Comparison of ENCODE assay signal across 20 cellular contexts in genomic region chr17:41580651-41581365, GRCh38. TPM values are rescaled to one million over a fixed set of nuclear protein-coding genes. Genes with fewer than 3 reads are reported as not detected.
DNase-seq lines count a peak whose midpoint lies in the region; ATAC-seq, FAIRE-seq and TF ChIP-seq lines count a peak whose summit lies in the region.
"Had no signal": no experiment of that assay in that cellular context is flagged by ENCODE, and none has a peak within 500 bp of the region (broad histone marks: within the 10 kb centered on the region; RNA-seq: fewer than 3 reads in every experiment).

No MANE protein-coding gene starts in this region.

- WGBS in small intestine, 3 donors = 29 to 39% (median 39%) methylated on average over 1 of the region's 1 CpG

- TF ChIP-seq POLR2A in HCT116 (IDR thresholded peaks at IDR 0.05; ENCODE audit: borderline replicate concordance, extremely low read depth, insufficient read depth, insufficient read length) = no peak

- H3K4me2 ChIP-seq in HCT116 (ENCODE audit: low read length) = peak overlapping the region; percentile 84

- DNase-seq in HCT116 (ENCODE audit: low read depth, low spot score) (no peak), RWPE2 (ENCODE audit: low spot score) (no peak), small intestine (peak; percentile 25), NCI-H187 (lab: John Stamatoyannopoulos, UW) (no peak), dermis blood vessel endothelial cell (no peak)
- DNase-seq: AML-193; CD4-positive, CD25-positive, alpha-beta regulatory T cell; DMS79; GF-D8; Karpas-422; NCI-H146; NCI-H2107; NCI-H345; NCI-H69; SHP77 treated with DMSO at 0.1 percent for 48 hours had no signal

- no peak overlapping the region for H2AFZ ChIP-seq in HCT116 (ENCODE audit: low read depth, low read length, poor library complexity, severe bottlenecking)

- CTCF ChIA-PET in HCT116 (lab: Charles Lee) = interaction anchor here (0.8 to 1.0 kb wide), 3 partner anchors 65 to 82 kb away, joined by 3 to 4 read pairs (median 3); no protein-coding TSS in a partner anchor

- H3K9me2 ChIP-seq in HCT116 (ENCODE audit: insufficient read depth) = no peaks in the 10 kb centered on the region

- no TSS peak for BruUV-seq in HCT116 (replicated peaks; lab: Mats Ljungman, UMichigan)

- no peak for FAIRE-seq in small intestine (lab: Jason Lieb, UNC)

- POLR2A ChIA-PET in HCT116 (lab: Charles Lee) = no interaction called here

- intact Hi-C loops in HCT116 (cut with micrococcal nuclease) = no loop called here

- H3K79me2 ChIP-seq in HCT116 (ENCODE audit: insufficient read depth, low read length) = no peaks in the 10 kb centered on the region

- RAD21 ChIA-PET in HCT116 (lab: Charles Lee; ENCODE audit: low non-redundant PET in 1 of 2, low total read pairs in 2 of 2, uncharacterized antibody in 2 of 2, unreplicated experiment in 2 of 2) = interaction anchor here in 1 of 2 experiments (0.8 kb wide), 1 partner anchor 68 kb away, joined by 4 read pairs; no protein-coding TSS in a partner anchor

- H3K27ac ChIP-seq in HCT116 (ENCODE audit: low read depth, low read length) = no peak overlapping the region
- peak overlapping the region; percentile 95 for H3K27ac ChIP-seq in RWPE2 (ENCODE audit: poor library complexity, severe bottlenecking)
- H3K27ac ChIP-seq in small intestine (ENCODE audit: low read depth in 1 of 2, low read length in 1 of 2) = no peak overlapping the region

- H3K9ac ChIP-seq in HCT116 (ENCODE audit: low read length) = no peak overlapping the region

- H3K4me3 ChIP-seq in HCT116 (replicated peaks in 1 of 2; ENCODE audit: low read depth in 1 of 2, low read length in 2 of 2) = no peak overlapping the region
- no peak overlapping the region for H3K4me3 ChIP-seq in RWPE2 (ENCODE audit: severe bottlenecking)
- H3K4me3 ChIP-seq in small intestine (ENCODE audit: low read depth in 1 of 2, low read length in 2 of 2) = no peak overlapping the region

- H3K4me1 ChIP-seq in HCT116 (ENCODE audit: control insufficient read depth in 1 of 2, insufficient read depth in 2 of 2, low read length in 2 of 2) (peaks cover 22 to 49% of the 10 kb centered on the region in 2 experiments), RWPE2 (ENCODE audit: insufficient read depth, poor library complexity, severe bottlenecking) (peaks cover 19% of the 10 kb centered on the region), small intestine (ENCODE audit: control insufficient read depth in 2 of 2, insufficient read depth in 1 of 2, low read depth in 1 of 2, low read length in 1 of 2) (peaks cover 0 to 2% of the 10 kb centered on the region in 2 donors)

- no peak for TF ChIP-seq RAD21 in HCT116 (IDR thresholded peaks at IDR 0.05; ENCODE audit: low read depth)

- H4K20me1 ChIP-seq in HCT116 (ENCODE audit: insufficient read depth) = no peaks in the 10 kb centered on the region

- H3K27me3 ChIP-seq in HCT116 (ENCODE audit: insufficient read depth, low read length) = no peaks in the 10 kb centered on the region
- no peaks in the 10 kb centered on the region for H3K27me3 ChIP-seq in RWPE2 (ENCODE audit: insufficient read depth, poor library complexity, severe bottlenecking)
- H3K27me3 ChIP-seq in small intestine (ENCODE audit: control insufficient read depth in 2 of 2, insufficient read depth in 2 of 2, low read length in 2 of 2) = no peaks in the 10 kb centered on the region

- ATAC-seq in HCT116 (no peak), RWPE2 (ENCODE audit: low read depth) (peak; percentile 35), esophagus mucosa (peak; percentile 8), GM18907 (IDR thresholded peaks at IDR 0.05; ENCODE audit: unreplicated experiment) (no peak), GM21528 (IDR thresholded peaks at IDR 0.05; ENCODE audit: low FRiP score, unreplicated experiment) (no peak)

- no peaks in the 10 kb centered on the region for H3K9me3 ChIP-seq in HCT116 (ENCODE audit: control insufficient read depth in 1 of 2, insufficient read depth in 1 of 2, low read depth in 1 of 2, low read length in 2 of 2)
- H3K9me3 ChIP-seq in RWPE2 (ENCODE audit: severe bottlenecking) = no peaks in the 10 kb centered on the region
- no peaks in the 10 kb centered on the region for H3K9me3 ChIP-seq in small intestine (ENCODE audit: control insufficient read depth, low read depth)

- TF ChIP-seq CTCF in HCT116 (IDR thresholded peaks at IDR 0.05 in 2 of 3, conservative IDR thresholded peaks at IDR 0.05 in 1 of 3; ENCODE audit: borderline replicate concordance in 1 of 3, insufficient read depth in 1 of 3, low read depth in 2 of 3, low read length in 2 of 3) = no peak
- no peak for TF ChIP-seq CTCF in RWPE2 (IDR thresholded peaks at IDR 0.05; ENCODE audit: poor library complexity, severe bottlenecking)

- H3K36me3 ChIP-seq in HCT116 (ENCODE audit: control insufficient read depth in 1 of 2, insufficient read depth in 2 of 2, low read length in 2 of 2) (no peaks in the 10 kb centered on the region), RWPE2 (ENCODE audit: low read depth) (peaks cover 42% of the 10 kb centered on the region), small intestine (ENCODE audit: control insufficient read depth in 2 of 2, insufficient read depth in 2 of 2, low read length in 2 of 2) (no peaks in the 10 kb centered on the region)

TF ChIP-seq in HCT116, 20 proteins besides CTCF, POLR2A, EP300 and RAD21:
- TF ChIP-seq ELF1 (IDR thresholded peaks at IDR 0.05; ENCODE audit: borderline replicate concordance, low read depth) (no peak), REST (IDR thresholded peaks at IDR 0.05; ENCODE audit: low read depth) (no peak), CEBPB (IDR thresholded peaks at IDR 0.05; ENCODE audit: low read depth) (no peak), EGR1 (IDR thresholded peaks at IDR 0.05; ENCODE audit: low read depth) (no peak), EZH2 (IDR thresholded peaks at IDR 0.05) (no peak), POLR2AphosphoS5 (IDR thresholded peaks at IDR 0.05; ENCODE audit: low read depth, low read length) (no peak), SRF (IDR thresholded peaks at IDR 0.05; ENCODE audit: low read depth) (no peak), TCF7L2 (IDR thresholded peaks at IDR 0.05; ENCODE audit: borderline replicate concordance, extremely low read depth, insufficient read depth, insufficient read length) (no peak), FOSL1 (IDR thresholded peaks at IDR 0.05; ENCODE audit: low read depth) (no peak), YY1 (IDR thresholded peaks at IDR 0.05; ENCODE audit: extremely low read depth, insufficient replicate concordance, low read depth, low read length) (no peak), EZH2phosphoT487 (IDR thresholded peaks at IDR 0.05; ENCODE audit: borderline replicate concordance) (no peak), ZFX (IDR thresholded peaks at IDR 0.05) (no peak)

RNA-seq across cellular contexts. Expression of gene KRT14, which starts 5.9 kb away (rescaled TPM):
- total RNA-seq in HCT116 (2021; ENCODE audit: unreplicated experiment) (not detected), esophagus mucosa (5,105 TPM), dermis blood vessel endothelial cell (0.05 and 0.85 TPM in 2 replicates)
- 0.09 and 0.30 TPM in 2 replicates for polyA plus RNA-seq in HCT116 (2012)
- 1 to 10 TPM in 2 of 3 donors, under 1 TPM in 1; 0.33 to 2.2 (median 1.1) TPM for polyA plus RNA-seq in small intestine
- total RNA-seq: A673; CD4-positive, CD25-positive, alpha-beta regulatory T cell; H4 had no signal
- polyA plus RNA-seq: CD4-positive, CD25-positive, alpha-beta regulatory T cell had no signal

RNA-seq across cellular contexts. Expression of gene KRT9, which starts 8.9 kb away (rescaled TPM):
- total RNA-seq in HCT116 (2021; ENCODE audit: unreplicated experiment) (0.15 TPM), esophagus mucosa (0.16 TPM), dermis blood vessel endothelial cell (not detected in 2 replicates)
- polyA plus RNA-seq in HCT116 (2012) = 0.14 and 0.18 TPM in 2 replicates
- under 1 TPM in 1 of 3 donors, not detected in 2; 0.15 TPM for polyA plus RNA-seq in small intestine
- total RNA-seq: A673; CD4-positive, CD25-positive, alpha-beta regulatory T cell; H4 had no signal
- polyA plus RNA-seq: CD4-positive, CD25-positive, alpha-beta regulatory T cell had no signal

RNA-seq across cellular contexts. Expression of gene KRT16, which starts 31.8 kb away (rescaled TPM):
- total RNA-seq in HCT116 (2021; ENCODE audit: unreplicated experiment) (0.61 TPM), esophagus mucosa (2,310 TPM), dermis blood vessel endothelial cell (0.28 and 0.51 TPM in 2 replicates)
- 3.0 and 4.7 TPM in 2 replicates for polyA plus RNA-seq in HCT116 (2012)
- under 1 TPM in 1 of 3 donors, not detected in 2; 0.25 TPM for polyA plus RNA-seq in small intestine
- total RNA-seq: A673; CD4-positive, CD25-positive, alpha-beta regulatory T cell had no signal
- polyA plus RNA-seq: CD4-positive, CD25-positive, alpha-beta regulatory T cell had no signal

RNA-seq across cellular contexts. Expression of gene KRT17, which starts 43.6 kb away (rescaled TPM):
- total RNA-seq in HCT116 (2021; ENCODE audit: unreplicated experiment) (not detected), esophagus mucosa (380 TPM), dermis blood vessel endothelial cell (2.0 and 3.7 TPM in 2 replicates)
- 0.20 and 0.25 TPM in 2 replicates for polyA plus RNA-seq in HCT116 (2012)
- polyA plus RNA-seq in small intestine = 1 to 10 TPM in 2 of 3 donors, not detected in 1; 1.8 to 2.4 TPM
- total RNA-seq: CD4-positive, CD25-positive, alpha-beta regulatory T cell had no signal
- polyA plus RNA-seq: CD4-positive, CD25-positive, alpha-beta regulatory T cell had no signal

RNA-seq across cellular contexts. Expression of gene KRT19, which starts 52.7 kb away (rescaled TPM):
- total RNA-seq in HCT116 (2021; ENCODE audit: unreplicated experiment) = 1,248 TPM
- 2,498 and 2,504 TPM in 2 replicates for polyA plus RNA-seq in HCT116 (2012)
- 366 TPM for total RNA-seq in esophagus mucosa
- 1,000 to 10,000 TPM; 1,124 to 1,607 (median 1,420) TPM for polyA plus RNA-seq in small intestine
- 10.7 and 10.9 TPM in 2 replicates for total RNA-seq in dermis blood vessel endothelial cell
- total RNA-seq: CD4-positive, CD25-positive, alpha-beta regulatory T cell had no signal
- polyA plus RNA-seq: CD4-positive, CD25-positive, alpha-beta regulatory T cell had no signal

Comparison
In these comparisons a context has a peak if more than half of its experiments do, and no peak if none do; other contexts are left out.
1. ATAC-seq: peak in RWPE2 (single experiment) and esophagus mucosa (single experiment); none in HCT116 (single experiment), GM18907 (single experiment) and GM21528 (single experiment).
2. RNA of gene KRT14, which starts 5.9 kb away (total RNA-seq): 5,105 TPM in esophagus mucosa (single experiment); 0.05 to 0.85 TPM in dermis blood vessel endothelial cell and not detected in HCT116 (single experiment); every median in the first group is over 1,000 times any median in the second.
3. RNA of gene KRT16, which starts 31.8 kb away (total RNA-seq): 2,310 TPM in esophagus mucosa (single experiment); 0.61 TPM in HCT116 (single experiment) and 0.28 to 0.51 TPM in dermis blood vessel endothelial cell; every median in the first group is over 1,000 times any median in the second.